In genomic region chr9:130208600-130209347, GRCh38 we compare ENCODE assay signal across 12 cellular contexts. TPM values are rescaled to one million over a fixed set of nuclear protein-coding genes. Genes with fewer than 3 reads are reported as not detected.
DNase-seq lines count a peak whose midpoint lies in the region; ATAC-seq and FAIRE-seq lines count a peak whose summit lies in the region.
"Had no signal": no experiment of that assay in that cellular context is flagged by ENCODE, and none has a peak within 500 bp of the region (broad histone marks: within the 10 kb centered on the region; RNA-seq: fewer than 3 reads in every experiment).

No MANE protein-coding gene starts in this region.

- H3K9me3 ChIP-seq in small intestine (ENCODE audit: control insufficient read depth, low read depth) = no peaks in the 10 kb centered on the region
- H3K9me3 ChIP-seq: mucosa of descending colon, suprapubic skin had no signal

- H3K27ac Mint-ChIP-seq in T-helper 2 cell treated with Interferon-gamma antibody and Interleukin-4, amounts not matched to agents 5 μg/mL and 100 μg/mL, for 36 hours = no peak overlapping the region

- H3K36me3 Mint-ChIP-seq in T-helper 2 cell treated with Interferon-gamma antibody and Interleukin-4, amounts not matched to agents 5 μg/mL and 100 μg/mL, for 36 hours (ENCODE audit: low read depth) = no peaks in the 10 kb centered on the region

- H3K4me3 ChIP-seq in small intestine (ENCODE audit: low read depth in 1 of 2, low read length in 2 of 2) = no peak overlapping the region
- H3K4me3 ChIP-seq: mucosa of descending colon, suprapubic skin had no signal

- DNase-seq in NCI-H1417 treated with DMSO at 0.1 percent for 48 hours (lab: John Stamatoyannopoulos, UW) (peak; percentile 33), SK-N-DZ (ENCODE audit: low spot score) (peak; percentile 98), kidney glomerular epithelial cell (lab: John Stamatoyannopoulos, UW) (peak; percentile 73), NOMO-1 (lab: John Stamatoyannopoulos, UW; ENCODE audit: unreplicated experiment in 2 of 2) (no peak), small intestine (no peak)
- no peak for DNase-seq in T-helper 2 cell treated with Interferon-gamma antibody and Interleukin-4, amounts not matched to agents 5 μg/mL and 100 μg/mL, for 36 hours (ENCODE audit: low spot score)
- DNase-seq: activated naive CD4-positive, alpha-beta T cell treated with anti-CD3 and anti-CD28 coated beads, Interleukin-2, amount 50 U/mL, for 16 hours; mucosa of descending colon; NCI-H446 treated with DMSO at 0.1 percent for 48 hours had no signal

- no peaks in the 10 kb centered on the region for H3K27me3 Mint-ChIP-seq in T-helper 2 cell treated with Interferon-gamma antibody and Interleukin-4, amounts not matched to agents 5 μg/mL and 100 μg/mL, for 36 hours (ENCODE audit: low read depth)

- WGBS in small intestine, 3 donors = 77 to 83% (median 78%) methylated on average over 26 of the region's 26 CpGs

- no peaks in the 10 kb centered on the region for H3K4me1 ChIP-seq in small intestine (ENCODE audit: control insufficient read depth in 2 of 2, insufficient read depth in 1 of 2, low read depth in 1 of 2, low read length in 1 of 2)

- H3K27me3 ChIP-seq in small intestine (ENCODE audit: control insufficient read depth in 2 of 2, insufficient read depth in 2 of 2, low read length in 2 of 2) = no peaks in the 10 kb centered on the region
- H3K27me3 ChIP-seq: suprapubic skin had no signal

- peak overlapping the region; percentile 25 for H3K27ac ChIP-seq in temporal lobe (ENCODE audit: low read depth, low read length)
- H3K27ac ChIP-seq in small intestine (ENCODE audit: low read depth in 1 of 2, low read length in 1 of 2) = no peak overlapping the region
- H3K27ac ChIP-seq: suprapubic skin had no signal

- H3K36me3 ChIP-seq in small intestine (ENCODE audit: control insufficient read depth in 2 of 2, insufficient read depth in 2 of 2, low read length in 2 of 2) = no peaks in the 10 kb centered on the region

- H3K9me3 Mint-ChIP-seq in T-helper 2 cell treated with Interferon-gamma antibody and Interleukin-4, amounts not matched to agents 5 μg/mL and 100 μg/mL, for 36 hours = no peaks in the 10 kb centered on the region

- no peaks in the 10 kb centered on the region for H3K4me1 Mint-ChIP-seq in T-helper 2 cell treated with Interferon-gamma antibody and Interleukin-4, amounts not matched to agents 5 μg/mL and 100 μg/mL, for 36 hours (ENCODE audit: low read depth)

- FAIRE-seq in small intestine (lab: Jason Lieb, UNC) = no peak

- H3K4me3 Mint-ChIP-seq in T-helper 2 cell treated with Interferon-gamma antibody and Interleukin-4, amounts not matched to agents 5 μg/mL and 100 μg/mL, for 36 hours = no peak overlapping the region

- ATAC-seq in HG03460 (IDR thresholded peaks at IDR 0.05; ENCODE audit: unreplicated experiment) = no peak
- ATAC-seq: mucosa of descending colon had no signal

RNA-seq across cellular contexts. Expression of gene NCS1, which starts 36.6 kb away (rescaled TPM):
- polyA plus RNA-seq in SK-N-DZ (2014; cell fraction: cytosol; rRNA removed) = 76.0 and 86.7 TPM in 2 replicates
- 48.3 and 54.0 TPM in 2 replicates for polyA plus RNA-seq in SK-N-DZ (2014; cell fraction: nucleus; rRNA removed)
- total RNA-seq in temporal lobe = 138 TPM
- polyA plus RNA-seq in small intestine = 1 to 10 TPM in 1 of 3 donors, under 1 TPM in 2; 0.54 to 9.2 (median 0.89) TPM

RNA-seq across cellular contexts. Expression of gene HMCN2, which starts 56.8 kb away (rescaled TPM):
- 9.8 and 11.5 TPM in 2 replicates for polyA plus RNA-seq in SK-N-DZ (2014; cell fraction: cytosol; rRNA removed)
- polyA plus RNA-seq in SK-N-DZ (2014; cell fraction: nucleus; rRNA removed) = 86.4 and 102 TPM in 2 replicates
- under 0.01 TPM for total RNA-seq in temporal lobe
- polyA plus RNA-seq in small intestine = 10 to 100 TPM in 1 of 3 donors, 1 to 10 TPM in 1, not detected in 1; 1.1 to 10.6 TPM

Comparison
In these comparisons a context has a peak if more than half of its experiments do, and no peak if none do; other contexts are left out.
1. DNase-seq: peak in NCI-H1417 treated with DMSO at 0.1 percent for 48 hours (single experiment), SK-N-DZ (single experiment) and kidney glomerular epithelial cell (single experiment); none in T-helper 2 cell treated with Interferon-gamma antibody and Interleukin-4, amounts not matched to agents 5 μg/mL and 100 μg/mL, for 36 hours (single experiment), NOMO-1 (0 of 2) and small intestine (single experiment).